Comparison of ENCODE assay signal across 18 cellular contexts in the genomic region with DNA sequence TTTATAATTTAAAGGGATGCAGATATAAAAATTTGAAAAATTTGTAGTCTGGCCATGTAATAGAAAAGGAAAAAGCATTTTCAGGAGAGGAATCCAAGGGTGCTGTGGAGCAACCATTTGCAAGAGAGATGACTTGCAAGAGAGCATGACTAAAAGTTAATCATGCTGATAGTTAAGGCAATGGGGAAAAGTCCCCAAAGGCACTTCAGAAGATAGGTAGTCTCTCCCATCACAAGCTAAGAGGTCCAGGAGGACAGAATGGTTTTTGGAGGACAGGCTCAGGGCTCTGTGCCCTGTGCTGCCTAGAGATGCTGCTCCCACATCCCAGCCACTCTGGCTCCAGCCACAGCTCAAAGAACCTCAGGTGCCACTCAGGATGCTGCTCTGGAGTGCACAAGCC. TPM values are rescaled to one million over a fixed set of nuclear protein-coding genes. Genes with fewer than 3 reads are reported as not detected.
DNase-seq lines count a peak whose midpoint lies in the region; ATAC-seq, FAIRE-seq and TF ChIP-seq lines count a peak whose summit lies in the region.
"Had no signal": no experiment of that assay in that cellular context is flagged by ENCODE, and none has a peak within 500 bp of the region (broad histone marks: within the 10 kb centered on the region; RNA-seq: fewer than 3 reads in every experiment).

No MANE protein-coding gene starts in this region.

- no peak overlapping the region for H3K4me3 ChIP-seq in A549
- no peak overlapping the region for H3K4me3 ChIP-seq in HEK293 (ENCODE audit: low read depth, low read length)
- H3K4me3 ChIP-seq in prostate gland, result no peak overlapping the region
- no peak overlapping the region for H3K4me3 ChIP-seq in uterus
- H3K4me3 ChIP-seq: GM12878, SK-N-MC had no signal

- ATAC-seq in A549 (no peak; a peak in 2 of 6 replicates), HG03432 (IDR thresholded peaks at IDR 0.05; ENCODE audit: unreplicated experiment) (no peak)
- ATAC-seq: GM12878, PC-3 had no signal

- H3K9me3 ChIP-seq in A549 (0 out of 3 replicates have a peak, but pooled peaks cover 10% of the 10 kb centered on the region), HEK293 (ENCODE audit: control insufficient read depth, insufficient read depth, low read depth, low read length) (no peaks in the 10 kb centered on the region), prostate gland (no peaks in the 10 kb centered on the region), uterus (no peaks in the 10 kb centered on the region)
- H3K9me3 ChIP-seq: Caco-2 had no signal

- H3K27ac ChIP-seq in A549 (no peak overlapping the region), HEK293 (ENCODE audit: extremely low read depth, low read depth, low read length) (no peak overlapping the region), RWPE1 (peak overlapping the region; percentile 26; the same call in 1 of the 2 replicates), epithelial cell of prostate (peak overlapping the region; percentile 65), prostate gland (no peak overlapping the region), uterus (no peak overlapping the region)
- H3K27ac ChIP-seq: SK-N-MC had no signal

- no peak for FAIRE-seq in A549 (lab: Jason Lieb, UNC)
- FAIRE-seq: A204.1, GM12878, GM18507 had no signal

- no peak for TF ChIP-seq EP300 in A549 (IDR thresholded peaks at IDR 0.05)

- H3K27me3 ChIP-seq in prostate gland (replicated peaks; ENCODE audit: insufficient read depth), result no peaks in the 10 kb centered on the region
- H3K27me3 ChIP-seq in uterus, result no peaks in the 10 kb centered on the region

- H3K4me2 ChIP-seq in A549, result no peak overlapping the region

- H3K4me1 ChIP-seq in A549, result peaks cover 22% of the 10 kb centered on the region
- H3K4me1 ChIP-seq in HEK293 (ENCODE audit: control insufficient read depth, insufficient read depth, low read length), result no peaks in the 10 kb centered on the region
- no peaks in the 10 kb centered on the region for H3K4me1 ChIP-seq in prostate gland (replicated peaks)
- peaks cover 7 to 8% of the 10 kb centered on the region in 2 donors for H3K4me1 ChIP-seq in uterus

- CTCF ChIA-PET in A549 (lab: Yijun Ruan, JAX), result interaction anchor here (0.9 to 5.4 kb wide), 6 partner anchors 10 to 68 kb away, joined by 3 to 26 read pairs (median 3); a partner anchor contains a TSS
- CTCF ChIA-PET in HEK293 (lab: Yijun Ruan, JAX), result interaction anchor here (0.5 to 2.3 kb wide), 4 partner anchors 23 to 103 kb away, joined by 3 to 6 read pairs (median 3); a partner anchor contains a TSS
- CTCF ChIA-PET in RWPE1 (lab: Yijun Ruan, JAX), result interaction anchor here (0.6 to 1.5 kb wide), 3 partner anchors 12 to 129 kb away, joined by 3 to 4 read pairs (median 3); no protein-coding TSS in a partner anchor

- TF ChIP-seq CTCF in A549 (IDR thresholded peaks at IDR 0.05) (no peak), HEK293 (tag by site-specific recombination; IDR thresholded peaks at IDR 0.05) (no peak), RWPE1 (conservative IDR thresholded peaks at IDR 0.05; ENCODE audit: low read depth) (no peak), prostate gland (IDR thresholded peaks at IDR 0.05) (no peak), uterus (IDR thresholded peaks at IDR 0.05) (no peak)

- no peak for TF ChIP-seq RAD21 in A549 (conservative IDR thresholded peaks at IDR 0.05 in 1 of 2, IDR thresholded peaks at IDR 0.05 in 1 of 2)

- H3K36me3 ChIP-seq in HEK293 (ENCODE audit: control insufficient read depth in 2 of 2, insufficient read depth in 1 of 2, low read length in 2 of 2) (no peaks in the 10 kb centered on the region), prostate gland (no peaks in the 10 kb centered on the region), uterus (no peaks in the 10 kb centered on the region)

- no peak for TF ChIP-seq POLR2A in A549 (IDR thresholded peaks at IDR 0.05; ENCODE audit: low read length)
- TF ChIP-seq POLR2A in prostate gland (IDR thresholded peaks at IDR 0.05), result no peak
- TF ChIP-seq POLR2A in uterus (IDR thresholded peaks at IDR 0.05), result no peak

- intact Hi-C loops in prostate gland (cut with DNase I), result no loop called here
- intact Hi-C loops in uterus (cut with DNase I; ENCODE audit: low total_unique reads), result no loop called here

- POLR2A ChIA-PET in A549 (lab: Yijun Ruan, JAX) (interaction anchor here (3.5 kb wide), 1 partner anchor 43 kb away, joined by 16 read pairs; a partner anchor contains a TSS), HEK293 (lab: Yijun Ruan, JAX) (no interaction called here), RWPE1 (lab: Yijun Ruan, JAX; ENCODE audit: low non-redundant PET) (no interaction called here)

- no peak for DNase-seq in A549 (ENCODE audit: low read depth in 1 of 2, low spot score in 1 of 2)
- DNase-seq in RWPE1 (ENCODE audit: low spot score), result no peak
- no peak for DNase-seq in epithelial cell of prostate (ENCODE audit: low read depth, low spot score)
- no peak for DNase-seq in prostate gland (ENCODE audit: low spot score)
- DNase-seq in uterus, result no peak
- no peak for DNase-seq in SK-N-DZ (ENCODE audit: low spot score)
- DNase-seq: Caco-2, MV-4-11, NCI-H1436 treated with DMSO at 0.1 percent for 48 hours, NCI-H2227 treated with DMSO at 0.1 percent for 48 hours, NCI-H526, PC-3 had no signal

TF ChIP-seq in A549, 52 proteins besides CTCF, POLR2A, EP300 and RAD21:
- peak; percentile 62 for TF ChIP-seq ZFP36 (IDR thresholded peaks at IDR 0.05; ENCODE audit: borderline replicate concordance, partially characterized antibody)
- no peak for TF ChIP-seq KDM5A (IDR thresholded peaks at IDR 0.05)

TF ChIP-seq in HEK293, 187 proteins besides CTCF, POLR2A, EP300 and RAD21:
- TF ChIP-seq KLF16 (tag by site-specific recombination; IDR thresholded peaks at IDR 0.05) (no peak), TRIM28 (IDR thresholded peaks at IDR 0.05; ENCODE audit: borderline replicate concordance, low read length) (peak; percentile 63; the same call in 1 of the 2 replicates), ZNF585B (tag by site-specific recombination; IDR thresholded peaks at IDR 0.05) (peak; percentile 84), ZNF140 (tag by site-specific recombination; IDR thresholded peaks at IDR 0.05) (no peak), ZNF596 (tag by site-specific recombination; IDR thresholded peaks at IDR 0.05) (no peak), SETDB1 (IDR thresholded peaks at IDR 0.05; ENCODE audit: insufficient read length, low read length) (no peak), ZBTB1 (tag by site-specific recombination; IDR thresholded peaks at IDR 0.05) (no peak)
- TF ChIP-seq, protein P1, sequence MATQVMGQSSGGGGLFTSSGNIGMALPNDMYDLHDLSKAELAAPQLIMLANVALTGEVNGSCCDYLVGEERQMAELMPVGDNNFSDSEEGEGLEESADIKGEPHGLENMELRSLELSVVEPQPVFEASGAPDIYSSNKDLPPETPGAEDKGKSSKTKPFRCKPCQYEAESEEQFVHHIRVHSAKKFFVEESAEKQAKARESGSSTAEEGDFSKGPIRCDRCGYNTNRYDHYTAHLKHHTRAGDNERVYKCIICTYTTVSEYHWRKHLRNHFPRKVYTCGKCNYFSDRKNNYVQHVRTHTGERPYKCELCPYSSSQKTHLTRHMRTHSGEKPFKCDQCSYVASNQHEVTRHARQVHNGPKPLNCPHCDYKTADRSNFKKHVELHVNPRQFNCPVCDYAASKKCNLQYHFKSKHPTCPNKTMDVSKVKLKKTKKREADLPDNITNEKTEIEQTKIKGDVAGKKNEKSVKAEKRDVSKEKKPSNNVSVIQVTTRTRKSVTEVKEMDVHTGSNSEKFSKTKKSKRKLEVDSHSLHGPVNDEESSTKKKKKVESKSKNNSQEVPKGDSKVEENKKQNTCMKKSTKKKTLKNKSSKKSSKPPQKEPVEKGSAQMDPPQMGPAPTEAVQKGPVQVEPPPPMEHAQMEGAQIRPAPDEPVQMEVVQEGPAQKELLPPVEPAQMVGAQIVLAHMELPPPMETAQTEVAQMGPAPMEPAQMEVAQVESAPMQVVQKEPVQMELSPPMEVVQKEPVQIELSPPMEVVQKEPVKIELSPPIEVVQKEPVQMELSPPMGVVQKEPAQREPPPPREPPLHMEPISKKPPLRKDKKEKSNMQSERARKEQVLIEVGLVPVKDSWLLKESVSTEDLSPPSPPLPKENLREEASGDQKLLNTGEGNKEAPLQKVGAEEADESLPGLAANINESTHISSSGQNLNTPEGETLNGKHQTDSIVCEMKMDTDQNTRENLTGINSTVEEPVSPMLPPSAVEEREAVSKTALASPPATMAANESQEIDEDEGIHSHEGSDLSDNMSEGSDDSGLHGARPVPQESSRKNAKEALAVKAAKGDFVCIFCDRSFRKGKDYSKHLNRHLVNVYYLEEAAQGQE (tag by site-specific recombination; IDR thresholded peaks at IDR 0.05), result no peak

RNA-seq across cellular contexts. Expression of a gene that starts 38.8 kb away (rescaled TPM):
- 0.72 and 1.6 TPM in 2 replicates for polyA plus RNA-seq in A549 (2011; rRNA removed)
- 1.0 and 1.4 TPM in 2 replicates for polyA plus RNA-seq in A549 (2012; cell fraction: cytosol; rRNA removed)
- polyA plus RNA-seq in A549 (2012; cell fraction: nucleus; rRNA removed), result 0.80 and 0.97 TPM in 2 replicates
- polyA plus RNA-seq in A549 (2017; fragmentation: RNase III; extraction: RNeasy Plus Mini Kit Qiagen cat#74134 plus additional on column Dnase treatment), result 3.1 to 4.4 TPM (median 3.9 TPM) in 3 replicates
- 1.1 and 1.7 TPM in 2 replicates for polyA minus RNA-seq in A549 (2011; rRNA and poly(A)+ RNA removed)
- 10 to 100 TPM; 16.5 to 43.3 TPM for total RNA-seq in prostate gland
- 10 to 100 TPM in 3 of 4 donors, 1 to 10 TPM in 1; 9.7 to 45.0 (median 25.1) TPM for total RNA-seq in uterus
- 20.8 and 20.9 TPM in 2 replicates for polyA plus RNA-seq in SK-N-DZ (2014; cell fraction: cytosol; rRNA removed)
- polyA plus RNA-seq in SK-N-DZ (2014; cell fraction: nucleus; rRNA removed), result 10.5 and 15.5 TPM in 2 replicates

RNA-seq across cellular contexts. Expression of a gene that starts 44.1 kb away (rescaled TPM):
- polyA plus RNA-seq in A549 (2011; rRNA removed) (428 and 543 TPM in 2 replicates), A549 (2017; fragmentation: RNase III; extraction: RNeasy Plus Mini Kit Qiagen cat#74134 plus additional on column Dnase treatment) (376 to 390 TPM (median 380 TPM) in 3 replicates)
- 274 and 325 TPM in 2 replicates for polyA plus RNA-seq in A549 (2012; cell fraction: cytosol; rRNA removed)
- polyA plus RNA-seq in A549 (2012; cell fraction: nucleus; rRNA removed), result 613 and 632 TPM in 2 replicates
- 597 and 682 TPM in 2 replicates for polyA minus RNA-seq in A549 (2011; rRNA and poly(A)+ RNA removed)
- total RNA-seq in prostate gland (100 to 1,000 TPM; 161 to 180 TPM), uterus (100 to 1,000 TPM in 3 of 4 donors, 10 to 100 TPM in 1; 57.6 to 252 (median 174) TPM)
- 205 and 231 TPM in 2 replicates for polyA plus RNA-seq in SK-N-DZ (2014; cell fraction: cytosol; rRNA removed)
- polyA plus RNA-seq in SK-N-DZ (2014; cell fraction: nucleus; rRNA removed), result 135 and 148 TPM in 2 replicates

RNA-seq across cellular contexts. Expression of a gene that starts 51.4 kb away (rescaled TPM):
- polyA plus RNA-seq in A549 (2011; rRNA removed), result 34.9 and 39.7 TPM in 2 replicates
- polyA plus RNA-seq in A549 (2012; cell fraction: cytosol; rRNA removed), result 42.2 and 47.5 TPM in 2 replicates
- 132 and 165 TPM in 2 replicates for polyA plus RNA-seq in A549 (2012; cell fraction: nucleus; rRNA removed)
- 50.3 to 53.5 TPM (median 53.5 TPM) in 3 replicates for polyA plus RNA-seq in A549 (2017; fragmentation: RNase III; extraction: RNeasy Plus Mini Kit Qiagen cat#74134 plus additional on column Dnase treatment)
- polyA minus RNA-seq in A549 (2011; rRNA and poly(A)+ RNA removed), result 37.3 and 38.6 TPM in 2 replicates
- total RNA-seq in prostate gland, result 10 to 100 TPM; 12.9 to 16.8 TPM
- total RNA-seq in uterus, result 10 to 100 TPM in 1 of 4 donors, 1 to 10 TPM in 3; 1.8 to 29.1 (median 8.3) TPM
- 69.4 and 102 TPM in 2 replicates for polyA plus RNA-seq in SK-N-DZ (2014; cell fraction: cytosol; rRNA removed)
- polyA plus RNA-seq in SK-N-DZ (2014; cell fraction: nucleus; rRNA removed), result 300 and 345 TPM in 2 replicates

Comparison
In these comparisons a context has a peak if more than half of its experiments do, and no peak if none do; other contexts are left out.
1. H3K27ac ChIP-seq: peak in RWPE1 (single experiment) and epithelial cell of prostate (single experiment); none in A549 (0 of 2), HEK293 (single experiment), prostate gland (0 of 2) and uterus (0 of 2).